ENCODE assay signal across 14 cellular contexts in the genomic region with DNA sequence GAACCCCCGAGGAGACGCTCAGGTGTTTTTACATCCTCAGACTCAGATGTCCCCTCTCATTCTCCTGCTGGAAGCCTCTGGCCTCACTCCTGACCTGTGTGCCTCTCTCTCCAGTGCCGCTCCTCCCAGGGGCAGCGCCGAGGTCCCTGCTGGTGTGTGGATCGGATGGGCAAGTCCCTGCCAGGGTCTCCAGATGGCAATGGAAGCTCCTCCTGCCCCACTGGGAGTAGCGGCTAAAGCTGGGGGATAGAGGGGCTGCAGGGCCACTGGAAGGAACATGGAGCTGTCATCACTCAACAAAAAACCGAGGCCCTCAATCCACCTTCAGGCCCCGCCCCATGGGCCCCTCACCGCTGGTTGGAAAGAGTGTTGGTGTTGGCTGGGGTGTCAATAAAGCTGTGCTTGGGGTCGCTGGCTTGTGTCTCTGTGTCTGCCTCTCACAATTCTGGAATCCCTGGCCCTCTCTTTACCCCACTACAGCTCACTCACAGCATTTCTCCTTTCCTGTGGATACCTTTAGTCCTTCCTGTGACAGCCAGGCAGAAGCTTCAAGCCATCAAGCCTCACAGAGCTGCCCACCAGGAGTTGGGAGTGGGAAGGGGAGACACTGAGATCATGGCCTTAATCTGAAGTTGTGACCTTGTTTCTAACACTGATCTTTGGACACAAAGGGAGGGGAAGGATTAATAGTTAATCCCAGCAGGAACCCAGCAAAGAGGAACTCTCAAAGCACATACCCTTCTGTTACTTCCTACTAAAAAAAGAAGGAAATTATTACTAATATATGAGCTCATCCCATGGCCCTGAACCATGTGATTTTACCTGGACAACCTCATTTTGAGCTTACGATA. TPM values are rescaled to one million over a fixed set of nuclear protein-coding genes. Genes with fewer than 3 reads are reported as not detected.
DNase-seq lines count a peak whose midpoint lies in the region; ATAC-seq and TF ChIP-seq lines count a peak whose summit lies in the region.
"Had no signal": no experiment of that assay in that cellular context is flagged by ENCODE, and none has a peak within 500 bp of the region (broad histone marks: within the 10 kb centered on the region; RNA-seq: fewer than 3 reads in every experiment).

No MANE protein-coding gene starts in this region.

- no peaks in the 10 kb centered on the region for H3K36me3 Mint-ChIP-seq in activated CD8-positive, alpha-beta T cell treated with anti-CD3 and anti-CD28 coated beads for 36 hours (ENCODE audit: low read depth)

- POLR2A ChIA-PET in activated CD8-positive, alpha-beta T cell treated with anti-CD3 and anti-CD28 coated beads for 36 hours (lab: Charles Lee) = interaction anchor here (0.7 to 5.0 kb wide), 16 partner anchors 8 to 166 kb away, joined by 3 to 27 read pairs (median 4); a partner anchor contains a TSS

- ATAC-seq in activated CD8-positive, alpha-beta T cell treated with anti-CD3 and anti-CD28 coated beads for 36 hours = no peak
- peak; percentile 65 for ATAC-seq in left lobe of liver

- peaks cover under 1% of the 10 kb centered on the region for H3K27me3 Mint-ChIP-seq in activated CD8-positive, alpha-beta T cell treated with anti-CD3 and anti-CD28 coated beads for 36 hours

- CTCF ChIA-PET in activated CD8-positive, alpha-beta T cell treated with anti-CD3 and anti-CD28 coated beads for 36 hours (lab: Charles Lee) = interaction anchor here (0.8 to 31.8 kb wide), 21 partner anchors 8 to 250 kb away, joined by 3 to 553 read pairs (median 8); a partner anchor contains a TSS

- peaks cover 51% of the 10 kb centered on the region for H3K4me1 Mint-ChIP-seq in activated CD8-positive, alpha-beta T cell treated with anti-CD3 and anti-CD28 coated beads for 36 hours (ENCODE audit: low read depth)

- no peak for TF ChIP-seq CTCF in activated CD8-positive, alpha-beta T cell treated with anti-CD3 and anti-CD28 coated beads for 36 hours (IDR thresholded peaks at IDR 0.05)

- H3K9me3 Mint-ChIP-seq in activated CD8-positive, alpha-beta T cell treated with anti-CD3 and anti-CD28 coated beads for 36 hours = no peaks in the 10 kb centered on the region

- H3K27ac Mint-ChIP-seq in activated CD8-positive, alpha-beta T cell treated with anti-CD3 and anti-CD28 coated beads for 36 hours = peak overlapping the region; percentile 84

- intact Hi-C loops in activated CD8-positive, alpha-beta T cell treated with anti-CD3 and anti-CD28 coated beads for 36 hours (cut with micrococcal nuclease) = no loop called here

- peak overlapping the region; percentile 10 for H3K4me3 Mint-ChIP-seq in activated CD8-positive, alpha-beta T cell treated with anti-CD3 and anti-CD28 coated beads for 36 hours

- DNase-seq in AML-193 (lab: John Stamatoyannopoulos, UW) = peak; percentile 41 to 49
- peak; percentile 26 for DNase-seq in D341Med (ENCODE audit: low spot score)
- no peak for DNase-seq in activated CD8-positive, alpha-beta T cell treated with anti-CD3 and anti-CD28 coated beads for 36 hours
- no peak for DNase-seq in left lobe of liver (ENCODE audit: low spot score)
- DNase-seq in stimulated activated CD8-positive, alpha-beta memory T cell treated with anti-CD3 and anti-CD28 coated beads, Interleukin-4, amount 100 ng/mL, for 48 hours = no peak
- DNase-seq in DMS 273 (lab: John Stamatoyannopoulos, UW; ENCODE audit: unreplicated experiment) = no peak
- DNase-seq in NCI-H510A treated with DMSO at 0.1 percent for 48 hours (lab: John Stamatoyannopoulos, UW) = no peak
- no peak for DNase-seq in cortex of kidney (lab: John Stamatoyannopoulos, UW)
- DNase-seq: amniotic stem cell; effector CD8-positive, alpha-beta T cell; NCI-H1092 treated with DMSO at 0.1 percent for 48 hours; NCI-H774 had no signal

RNA-seq across cellular contexts. Expression of a gene that starts 1.1 kb away (rescaled TPM):
- 1 to 10 TPM; 5.3 to 6.7 TPM for total RNA-seq in activated CD8-positive, alpha-beta T cell treated with anti-CD3 and anti-CD28 coated beads for 36 hours
- 0.25 TPM for total RNA-seq in left lobe of liver
- total RNA-seq: glomerular endothelial cell, omental fat pad had no signal

RNA-seq across cellular contexts. Expression of a gene that starts 4.7 kb away (rescaled TPM):
- 1 to 10 TPM; 2.0 to 2.3 TPM for total RNA-seq in activated CD8-positive, alpha-beta T cell treated with anti-CD3 and anti-CD28 coated beads for 36 hours
- total RNA-seq in left lobe of liver = 5.2 TPM

RNA-seq across cellular contexts. Expression of a gene that starts 23.0 kb away (rescaled TPM):
- 10 to 100 TPM; 24.8 to 25.0 TPM for total RNA-seq in activated CD8-positive, alpha-beta T cell treated with anti-CD3 and anti-CD28 coated beads for 36 hours
- 16.2 TPM for total RNA-seq in left lobe of liver

RNA-seq across cellular contexts. Expression of a gene that starts 52.3 kb away (rescaled TPM):
- 1 to 10 TPM; 1.1 to 1.6 TPM for total RNA-seq in activated CD8-positive, alpha-beta T cell treated with anti-CD3 and anti-CD28 coated beads for 36 hours
- total RNA-seq in left lobe of liver = 146 TPM

Comparison
In these comparisons a context has a peak if more than half of its experiments do, and no peak if none do; other contexts are left out.
1. DNase-seq: peak in AML-193 (2 of 2) and D341Med (single experiment); none in activated CD8-positive, alpha-beta T cell treated with anti-CD3 and anti-CD28 coated beads for 36 hours (single experiment), left lobe of liver (single experiment), stimulated activated CD8-positive, alpha-beta memory T cell treated with anti-CD3 and anti-CD28 coated beads, Interleukin-4, amount 100 ng/mL, for 48 hours (single experiment), DMS 273 (single experiment), NCI-H510A treated with DMSO at 0.1 percent for 48 hours (single experiment) and cortex of kidney (single experiment).